Comparison of ENCODE assay signal across 7 cellular contexts in genomic region chr6:33201147-33201545, GRCh38. TPM values are rescaled to one million over a fixed set of nuclear protein-coding genes. Genes with fewer than 3 reads are reported as not detected.
DNase-seq lines count a peak whose midpoint lies in the region; ATAC-seq and TF ChIP-seq lines count a peak whose summit lies in the region.

No MANE protein-coding gene starts in this region.

- H3K36me3 Mint-ChIP-seq in immature natural killer cell, result peaks cover 11 to 30% (median 13%) of the 10 kb centered on the region in 3 donors

- H3K27ac Mint-ChIP-seq in immature natural killer cell, result peak overlapping the region; percentile 97 to 100 (median 99)

- H3K4me3 ChIP-seq in adipocyte (ENCODE audit: low read length) (peak overlapping the region; percentile 93), testis (peak overlapping the region; percentile 82)

- ATAC-seq in HG03432 (IDR thresholded peaks at IDR 0.05; ENCODE audit: unreplicated experiment) (peak; percentile 1), GM18907 (IDR thresholded peaks at IDR 0.05; ENCODE audit: unreplicated experiment) (no peak)

- DNase-seq in adipocyte (ENCODE audit: low read depth), result no peak
- DNase-seq in immature natural killer cell, result no peak
- DNase-seq in testis, result no peak
- no peak for DNase-seq in AG08396 (ENCODE audit: low spot score)
- DNase-seq in iPS-NIHi11 (ENCODE audit: low spot score), result no peak

- intact Hi-C loops in testis (cut with DNase I; ENCODE audit: low total_unique reads), result loop anchor here (10.0 kb wide), 1 partner anchor 114 kb away; the partner anchor contains the start of genes TAPBP and ZBTB22

- H3K27me3 Mint-ChIP-seq in immature natural killer cell (ENCODE audit: low read depth in 3 of 3), result peaks cover 12 to 19% (median 16%) of the 10 kb centered on the region in 3 donors

- peaks cover 37% of the 10 kb centered on the region for H3K36me3 ChIP-seq in adipocyte (ENCODE audit: control insufficient read depth, insufficient read depth, low read length, severe bottlenecking)
- no peaks in the 10 kb centered on the region for H3K36me3 ChIP-seq in testis (ENCODE audit: low read depth, missing control alignments)

- no peaks in the 10 kb centered on the region for H3K27me3 ChIP-seq in adipocyte (replicated peaks; ENCODE audit: control insufficient read depth, insufficient read depth, low read length)
- H3K27me3 ChIP-seq in testis, result no peaks in the 10 kb centered on the region

- H3K9ac ChIP-seq in adipocyte (ENCODE audit: low read length), result peak overlapping the region; percentile 95

- H3K27ac ChIP-seq in testis, result peak overlapping the region; percentile 91 to 94

- peaks cover 72 to 81% of the 10 kb centered on the region in 2 donors for H3K4me1 Mint-ChIP-seq in immature natural killer cell

- H3K4me1 ChIP-seq in adipocyte (ENCODE audit: control insufficient read depth, insufficient read depth, low read length) (peaks cover 65% of the 10 kb centered on the region), testis (peaks cover 44% of the 10 kb centered on the region)

- no peak for TF ChIP-seq POLR2A in testis (IDR thresholded peaks at IDR 0.05)

- WGBS in testis, 2 donors, result 0 to 2% methylated on average over 11 to 14 of the region's 14 CpGs

- no peaks in the 10 kb centered on the region for H3K9me3 ChIP-seq in adipocyte (ENCODE audit: control insufficient read depth, low read length)
- no peaks in the 10 kb centered on the region for H3K9me3 ChIP-seq in testis

- H3K4me3 Mint-ChIP-seq in immature natural killer cell, result peak overlapping the region; percentile 99 to 100 (median 99)

- no peak for TF ChIP-seq CTCF in testis (IDR thresholded peaks at IDR 0.05)

- H3K9me3 Mint-ChIP-seq in immature natural killer cell, result no peaks in the 10 kb centered on the region

RNA-seq across cellular contexts. Expression of gene SLC39A7, which starts 0.5 kb away (rescaled TPM):
- polyA plus RNA-seq in immature natural killer cell (10 to 100 TPM; 27.4 to 67.5 (median 45.4) TPM), testis (ENCODE audit: insufficient read depth, low read depth, low replicate concordance) (87.7 TPM)
- total RNA-seq in testis, result 10 to 100 TPM; 79.1 to 85.7 TPM

RNA-seq across cellular contexts. Expression of gene RXRB, which starts 0.7 kb away (rescaled TPM):
- polyA plus RNA-seq in immature natural killer cell (10 to 100 TPM in 1 of 3 donors, 1 to 10 TPM in 2; 6.0 to 11.8 (median 6.9) TPM), testis (ENCODE audit: insufficient read depth, low read depth, low replicate concordance) (45.2 TPM)
- total RNA-seq in testis, result 10 to 100 TPM; 42.9 to 47.3 TPM

RNA-seq across cellular contexts. Expression of gene HSD17B8, which starts 3.3 kb away (rescaled TPM):
- 10 to 100 TPM; 28.8 to 47.6 (median 34.3) TPM for polyA plus RNA-seq in immature natural killer cell
- total RNA-seq in testis, result 10 to 100 TPM; 25.4 to 26.3 TPM
- 11.2 TPM for polyA plus RNA-seq in testis (ENCODE audit: insufficient read depth, low read depth, low replicate concordance)

RNA-seq across cellular contexts. Expression of gene RING1, which starts 7.2 kb away (rescaled TPM):
- polyA plus RNA-seq in immature natural killer cell, result 1 to 10 TPM; 5.5 to 9.5 (median 9.2) TPM
- total RNA-seq in testis, result 10 to 100 TPM; 36.2 to 38.0 TPM
- polyA plus RNA-seq in testis (ENCODE audit: insufficient read depth, low read depth, low replicate concordance), result 60.2 TPM

RNA-seq across cellular contexts. Expression of gene COL11A2, which starts 8.9 kb away (rescaled TPM):
- polyA plus RNA-seq in immature natural killer cell (under 1 TPM in 2 of 3 donors, not detected in 1; 0.33 to 0.67 TPM), testis (ENCODE audit: insufficient read depth, low read depth, low replicate concordance) (8.2 TPM)
- 1 to 10 TPM; 8.6 to 8.8 TPM for total RNA-seq in testis
